16 cellular contexts compared by ENCODE assay signal in genomic region chr5:135993248-135993893, GRCh38. TPM values are rescaled to one million over a fixed set of nuclear protein-coding genes. Genes with fewer than 3 reads are reported as not detected.
DNase-seq lines count a peak whose midpoint lies in the region; ATAC-seq and TF ChIP-seq lines count a peak whose summit lies in the region.
"Had no signal": no experiment of that assay in that cellular context is flagged by ENCODE, and none has a peak within 500 bp of the region (broad histone marks: within the 10 kb centered on the region; RNA-seq: fewer than 3 reads in every experiment).

No MANE protein-coding gene starts in this region.

- no peaks in the 10 kb centered on the region for H3K27me3 ChIP-seq in BLaER1
- no peaks in the 10 kb centered on the region for H3K27me3 ChIP-seq in RWPE2 (ENCODE audit: insufficient read depth, poor library complexity, severe bottlenecking)
- no peaks in the 10 kb centered on the region for H3K27me3 ChIP-seq in sigmoid colon
- H3K27me3 ChIP-seq in right lobe of liver = no peaks in the 10 kb centered on the region

- no peaks in the 10 kb centered on the region for H3K36me3 ChIP-seq in BLaER1
- no peaks in the 10 kb centered on the region for H3K36me3 ChIP-seq in RWPE2 (ENCODE audit: low read depth)
- H3K36me3 ChIP-seq in sigmoid colon = no peaks in the 10 kb centered on the region
- no peaks in the 10 kb centered on the region for H3K36me3 ChIP-seq in right lobe of liver

- no peak for DNase-seq in RWPE2 (ENCODE audit: low spot score)
- peak; percentile 66 for DNase-seq in fibroblast of gingiva (ENCODE audit: low read depth)
- DNase-seq in sigmoid colon = no peak
- DNase-seq in NCI-H526 treated with DMSO at 0.1 percent for 48 hours (lab: John Stamatoyannopoulos, UW) = no peak
- DNase-seq in activated CD4-positive, CD25-positive, alpha-beta regulatory T cell treated with anti-CD3 and anti-CD28 coated beads, Interleukin-2, amount 50 U/mL, for 72 hours = no peak
- DNase-seq in right lobe of liver = no peak
- no peak for DNase-seq in CD1c-positive myeloid dendritic cell (ENCODE audit: extremely low spot score)
- DNase-seq: activated T-cell treated with anti-CD3 and anti-CD28 coated beads, Interleukin-2, amount 50 U/mL, for 24 hours; amniotic stem cell; CD4-positive, CD25-positive, alpha-beta regulatory T cell; NCI-H1436 treated with DMSO at 0.1 percent for 48 hours; NCI-H526; stimulated activated CD8-positive, alpha-beta memory T cell treated with anti-CD3 and anti-CD28 coated beads, Interleukin-4, amount 100 ng/mL, for 48 hours had no signal

- 0 out of 2 replicates have a peak overlapping the region, but pooled peaks have one; percentile 3 for H3K4me2 ChIP-seq in BLaER1

- intact Hi-C loops in sigmoid colon (cut with DNase I) (no loop called here), right lobe of liver (cut with DNase I) (no loop called here)

- H3K4me3 ChIP-seq in BLaER1 (no peak overlapping the region), RWPE2 (ENCODE audit: severe bottlenecking) (no peak overlapping the region), sigmoid colon (no peak overlapping the region), right lobe of liver (no peak overlapping the region)

- TF ChIP-seq CTCF in RWPE2 (IDR thresholded peaks at IDR 0.05; ENCODE audit: poor library complexity, severe bottlenecking) = no peak
- no peak for TF ChIP-seq CTCF in sigmoid colon (IDR thresholded peaks at IDR 0.05)
- TF ChIP-seq CTCF in right lobe of liver (IDR thresholded peaks at IDR 0.05) = no peak

- H3K9me3 ChIP-seq in BLaER1 (no peaks in the 10 kb centered on the region), RWPE2 (ENCODE audit: severe bottlenecking) (no peaks in the 10 kb centered on the region), sigmoid colon (no peaks in the 10 kb centered on the region), right lobe of liver (no peaks in the 10 kb centered on the region)

- peak; percentile 16; the same call in 2 of the 3 replicates for ATAC-seq in RWPE2 (ENCODE audit: low read depth)
- ATAC-seq in right lobe of liver = no peak

- no peak for TF ChIP-seq EP300 in sigmoid colon (IDR thresholded peaks at IDR 0.05)

- 71 to 85% methylated on average over 8 of the region's 8 CpGs for WGBS in sigmoid colon, 2 donors
- WGBS in right lobe of liver (ENCODE audit: insufficient coverage, low coverage, low lambda C conversion rate, missing lambda C conversion rate) = 87% methylated on average over 8 of the region's 8 CpGs

- no peak overlapping the region for H3K9ac ChIP-seq in BLaER1

- H3K27ac ChIP-seq in BLaER1 (no peak overlapping the region), RWPE2 (ENCODE audit: poor library complexity, severe bottlenecking) (peak overlapping the region; percentile 93), sigmoid colon (peak overlapping the region; percentile 45 to 88 (median 73)), right lobe of liver (no peak overlapping the region)

- no peaks in the 10 kb centered on the region for H4K20me1 ChIP-seq in BLaER1

- TF ChIP-seq POLR2A in sigmoid colon (IDR thresholded peaks at IDR 0.05) (no peak), right lobe of liver (IDR thresholded peaks at IDR 0.05) (no peak)

- H3K4me1 ChIP-seq in BLaER1 (peaks cover 20% of the 10 kb centered on the region), RWPE2 (ENCODE audit: insufficient read depth, poor library complexity, severe bottlenecking) (peaks cover 29% of the 10 kb centered on the region), sigmoid colon (peaks cover 0 to 57% (median 32%) of the 10 kb centered on the region in 4 donors), right lobe of liver (no peaks in the 10 kb centered on the region)

RNA-seq across cellular contexts. Expression of gene TGFBI, which starts 35.4 kb away (rescaled TPM):
- total RNA-seq in sigmoid colon = 100 to 1,000 TPM in 2 of 4 donors, 10 to 100 TPM in 2; 49.2 to 178 (median 91.6) TPM
- polyA plus RNA-seq in sigmoid colon = 100 to 1,000 TPM in 1 of 3 donors, 10 to 100 TPM in 2; 48.6 to 106 (median 65.3) TPM
- total RNA-seq in right lobe of liver = 100 to 1,000 TPM in 3 of 6 experiments, 10 to 100 TPM in 3; 30.7 to 143 (median 87.2) TPM

RNA-seq across cellular contexts. Expression of gene LECT2, which starts 38.6 kb away (rescaled TPM):
- total RNA-seq in sigmoid colon = not detected
- not detected for polyA plus RNA-seq in sigmoid colon
- 10 to 100 TPM in 5 of 6 experiments, 1 to 10 TPM in 1; 6.0 to 66.7 (median 43.7) TPM for total RNA-seq in right lobe of liver
- total RNA-seq: CD4-positive, CD25-positive, alpha-beta regulatory T cell; myocyte; SK-MEL-5 had no signal
- polyA plus RNA-seq: CD4-positive, CD25-positive, alpha-beta regulatory T cell had no signal

Comparison
In these comparisons a context has a peak if more than half of its experiments do, and no peak if none do; other contexts are left out.
1. H3K27ac ChIP-seq: peak in RWPE2 (single experiment) and sigmoid colon (4 of 4); none in BLaER1 (single experiment) and right lobe of liver (0 of 3).
2. RNA of gene LECT2, which starts 38.6 kb away (total RNA-seq): 6.0 to 66.7 TPM in right lobe of liver; not detected in sigmoid colon; every median in the first group is over 4 times any median in the second.